36 cellular contexts compared by ENCODE assay signal in genomic region chr2:241553512-241553830, GRCh38. TPM values are rescaled to one million over a fixed set of nuclear protein-coding genes. Genes with fewer than 3 reads are reported as not detected.
"Had no signal": no experiment of that assay in that cellular context is flagged by ENCODE, and none has a peak within 500 bp of the region (broad histone marks: within the 10 kb centered on the region; RNA-seq: fewer than 3 reads in every experiment).

No MANE protein-coding gene starts in this region.

- H3K4me3 ChIP-seq: ascending aorta, cardiac muscle cell had no signal

- H3K4me3 Mint-ChIP-seq: activated B cell treated with CpG ODN at 0.5 μM for 24 hours; activated CD4-positive, alpha-beta memory T cell treated with anti-CD3 and anti-CD28 coated beads, Interleukin-2, amount 10 ng/mL, durations not matched to agents 7 days and 5 days; activated CD4-positive, alpha-beta T cell treated with anti-CD3 and anti-CD28 coated beads, Interleukin-2, amount 10 ng/mL, durations not matched to agents 7 days and 5 days; activated CD8-positive, alpha-beta memory T cell treated with anti-CD3 and anti-CD28 coated beads, Interleukin-2, amount 10 ng/mL, durations not matched to agents 7 days and 5 days; activated CD8-positive, alpha-beta T cell treated with anti-CD3 and anti-CD28 coated beads, Interleukin-2, amount 10 ng/mL, durations not matched to agents 7 days and 5 days; activated naive CD4-positive, alpha-beta T cell treated with anti-CD3 and anti-CD28 coated beads, Interleukin-2, amount 10 ng/mL, durations not matched to agents 7 days and 5 days; activated naive CD4-positive, alpha-beta T cell treated with anti-CD3 and anti-CD28 coated beads, Interleukin-2, amount 50 U/mL, for 24 hours; activated naive CD8-positive, alpha-beta T cell; activated naive CD8-positive, alpha-beta T cell treated with anti-CD3 and anti-CD28 coated beads, Interleukin-2, amount 10 ng/mL, durations not matched to agents 7 days and 5 days; activated naive CD8-positive, alpha-beta T cell treated with anti-CD3 and anti-CD28 coated beads, Interleukin-2, amount 50 U/mL, for 24 hours; activated T-cell treated with anti-CD3 and anti-CD28 coated beads, Interleukin-2, amount 50 U/mL, for 24 hours; brain; central memory CD8-positive, alpha-beta T cell; T-helper 1 cell treated with Interleukin-12 subunit alpha and Interleukin-12 subunit beta and Interleukin-4 antibody, amounts not matched to agents 30 μg/mL and 1 μg/mL, for 36 hours; T-helper 2 cell treated with Interferon-gamma antibody and Interleukin-4, amounts not matched to agents 5 μg/mL and 100 μg/mL, for 36 hours had no signal

- H3K27ac ChIP-seq: ascending aorta, cardiac muscle cell, VCaP had no signal

- ATAC-seq: activated CD8-positive, alpha-beta memory T cell treated with anti-CD3 and anti-CD28 coated beads, Interleukin-2, amount 10 ng/mL, durations not matched to agents 7 days and 5 days; activated CD8-positive, alpha-beta T cell treated with anti-CD3 and anti-CD28 coated beads, Interleukin-2, amount 10 ng/mL, durations not matched to agents 7 days and 5 days; activated naive CD8-positive, alpha-beta T cell treated with anti-CD3 and anti-CD28 coated beads, Interleukin-2, amount 50 U/mL, for 24 hours had no signal

- FAIRE-seq: bronchial epithelial cell, TTC549 had no signal

- H3K4me1 ChIP-seq: ascending aorta had no signal

- H3K9me3 Mint-ChIP-seq: activated CD4-positive, alpha-beta memory T cell treated with anti-CD3 and anti-CD28 coated beads, Interleukin-2, amount 10 ng/mL, durations not matched to agents 7 days and 5 days; activated naive CD4-positive, alpha-beta T cell treated with anti-CD3 and anti-CD28 coated beads, Interleukin-2, amount 10 ng/mL, durations not matched to agents 7 days and 5 days; activated T-helper 2 cell treated with anti-CD3 and anti-CD28 coated beads, Interferon-gamma antibody, Interleukin-2, Interleukin-4, amounts not matched to agents 10 μg/mL and 5 μg/mL and 100 μg/mL, durations not matched to agents 14 hours and 24 hours and 36 hours; central memory CD8-positive, alpha-beta T cell; T-helper 1 cell treated with Interleukin-12 subunit alpha and Interleukin-12 subunit beta and Interleukin-4 antibody, amounts not matched to agents 30 μg/mL and 1 μg/mL, for 36 hours; T-helper 2 cell treated with Interferon-gamma antibody and Interleukin-4, amounts not matched to agents 5 μg/mL and 100 μg/mL, for 36 hours had no signal

- H3K27me3 ChIP-seq: ascending aorta, cardiac muscle cell had no signal

- H3K27ac Mint-ChIP-seq: activated B cell treated with CpG ODN at 0.5 μM for 24 hours; activated CD4-positive, alpha-beta memory T cell treated with anti-CD3 and anti-CD28 coated beads, Interleukin-2, amount 10 ng/mL, durations not matched to agents 7 days and 5 days; activated CD4-positive, alpha-beta T cell treated with anti-CD3 and anti-CD28 coated beads, Interleukin-2, amount 10 ng/mL, durations not matched to agents 7 days and 5 days; activated CD8-positive, alpha-beta memory T cell treated with anti-CD3 and anti-CD28 coated beads, Interleukin-2, amount 10 ng/mL, durations not matched to agents 7 days and 5 days; activated naive CD4-positive, alpha-beta T cell treated with anti-CD3 and anti-CD28 coated beads, Interleukin-2, amount 10 ng/mL, durations not matched to agents 7 days and 5 days; activated naive CD4-positive, alpha-beta T cell treated with anti-CD3 and anti-CD28 coated beads, Interleukin-2, amount 50 U/mL, for 24 hours; activated naive CD8-positive, alpha-beta T cell; activated naive CD8-positive, alpha-beta T cell treated with anti-CD3 and anti-CD28 coated beads, Interleukin-2, amount 10 ng/mL, durations not matched to agents 7 days and 5 days; activated naive CD8-positive, alpha-beta T cell treated with anti-CD3 and anti-CD28 coated beads, Interleukin-2, amount 50 U/mL, for 24 hours; activated T-cell treated with anti-CD3 and anti-CD28 coated beads, Interleukin-2, amount 50 U/mL, for 24 hours; activated T-helper 2 cell treated with anti-CD3 and anti-CD28 coated beads, Interferon-gamma antibody, Interleukin-2, Interleukin-4, amounts not matched to agents 10 μg/mL and 5 μg/mL and 100 μg/mL, durations not matched to agents 14 hours and 24 hours and 36 hours; brain; T-helper 1 cell treated with Interleukin-12 subunit alpha and Interleukin-12 subunit beta and Interleukin-4 antibody, amounts not matched to agents 30 μg/mL and 1 μg/mL, for 36 hours; T-helper 2 cell treated with Interferon-gamma antibody and Interleukin-4, amounts not matched to agents 5 μg/mL and 100 μg/mL, for 36 hours had no signal

- H3K36me3 ChIP-seq: ascending aorta, cardiac muscle cell had no signal

- DNase-seq: activated B cell treated with CpG ODN at 0.5 μM for 24 hours; activated CD4-positive, alpha-beta memory T cell treated with anti-CD3 and anti-CD28 coated beads, Interleukin-2, amount 10 ng/mL, durations not matched to agents 7 days and 5 days; activated CD4-positive, alpha-beta T cell treated with anti-CD3 and anti-CD28 coated beads for 48 hours; activated CD4-positive, alpha-beta T cell treated with anti-CD3 and anti-CD28 coated beads, Interleukin-2, amount 10 ng/mL, durations not matched to agents 7 days and 5 days; activated CD4-positive, alpha-beta T cell treated with anti-CD3 and anti-CD28 coated beads, Interleukin-2, amount 50 U/mL, for 48 hours; activated CD4-positive, CD25-positive, alpha-beta regulatory T cell treated with anti-CD3 and anti-CD28 coated beads, Interleukin-2, amount 50 U/mL, for 72 hours; activated CD8-positive, alpha-beta memory T cell treated with anti-CD3 and anti-CD28 coated beads for 24 hours; activated CD8-positive, alpha-beta memory T cell treated with anti-CD3 and anti-CD28 coated beads, Interleukin-2, amount 10 ng/mL, durations not matched to agents 7 days and 5 days; activated CD8-positive, alpha-beta memory T cell treated with anti-CD3 and anti-CD28 coated beads, Interleukin-2, amount 50 U/mL, for 48 hours; activated CD8-positive, alpha-beta T cell treated with anti-CD3 and anti-CD28 coated beads, Interleukin-2, amount 10 ng/mL, durations not matched to agents 7 days and 5 days; activated effector memory CD4-positive, alpha-beta T cell treated with Interleukin-2 at 50 U/mL for 16 hours; activated gamma-delta T cell; activated naive CD4-positive, alpha-beta T cell treated with anti-CD3 and anti-CD28 coated beads, Interleukin-2, amount 10 ng/mL, durations not matched to agents 7 days and 5 days; activated naive CD4-positive, alpha-beta T cell treated with Interleukin-2 at 50 U/mL for 16 hours; activated naive CD8-positive, alpha-beta T cell treated with anti-CD3 and anti-CD28 coated beads, Interleukin-2, amount 10 ng/mL, durations not matched to agents 7 days and 5 days; activated naive CD8-positive, alpha-beta T cell treated with anti-CD3 and anti-CD28 coated beads, Interleukin-2, amount 50 U/mL, for 24 hours; activated T-cell treated with anti-CD3 and anti-CD28 coated beads, Interleukin-2, amount 50 U/mL, for 24 hours; activated T-cell treated with anti-CD3 and anti-CD28 coated beads, Interleukin-2, amount 50 U/mL, for 48 hours; amygdala; anterior cingulate cortex; caudate nucleus; T-helper 1 cell; T-helper 2 cell; T-helper 9 cell had no signal

RNA-seq across cellular contexts. Expression of gene BOK, which starts 5.1 kb away (rescaled TPM):
- total RNA-seq: activated B cell treated with CpG ODN at 0.5 μM for 24 hours; activated CD4-positive, alpha-beta T cell treated with anti-CD3 and anti-CD28 coated beads, Interleukin-2, amount 10 ng/mL, durations not matched to agents 7 days and 5 days; activated CD8-positive, alpha-beta memory T cell treated with anti-CD3 and anti-CD28 coated beads, Interleukin-2, amount 10 ng/mL, durations not matched to agents 7 days and 5 days; activated CD8-positive, alpha-beta T cell treated with anti-CD3 and anti-CD28 coated beads, Interleukin-2, amount 10 ng/mL, durations not matched to agents 7 days and 5 days; activated naive CD8-positive, alpha-beta T cell treated with anti-CD3 and anti-CD28 coated beads, Interleukin-2, amount 10 ng/mL, durations not matched to agents 7 days and 5 days had no signal
